30 cellular contexts compared by ENCODE assay signal in the genomic region with DNA sequence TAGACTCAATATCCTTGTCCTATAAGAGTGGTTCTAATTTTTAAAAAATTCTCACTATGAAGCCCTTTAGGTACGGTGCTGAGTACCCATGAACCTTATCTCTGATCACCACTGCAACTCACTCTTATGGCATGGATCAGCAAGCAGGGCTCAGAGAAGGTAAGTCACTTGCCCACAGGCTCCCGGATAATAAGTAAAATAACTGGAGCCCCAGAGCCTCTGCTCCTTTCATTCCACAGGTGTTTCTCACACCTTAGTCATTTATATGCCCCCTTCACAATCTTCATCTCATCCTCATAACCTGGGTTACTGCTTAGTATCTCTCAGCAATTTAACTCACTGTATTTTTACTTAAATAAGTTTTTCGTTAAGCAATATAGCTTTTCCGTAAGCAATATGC.
"Had no signal": no experiment of that assay in that cellular context is flagged by ENCODE, and none has a peak within 500 bp of the region (broad histone marks: within the 10 kb centered on the region; RNA-seq: fewer than 3 reads in every experiment).

No MANE protein-coding gene starts in this region.

- H3K4me3 Mint-ChIP-seq: activated CD4-positive, alpha-beta memory T cell treated with anti-CD3 and anti-CD28 coated beads for 36 hours; activated CD4-positive, alpha-beta T cell treated with anti-CD3 and anti-CD28 coated beads, Interleukin-2, amount 10 ng/mL, durations not matched to agents 24 days and 14 days; activated naive CD4-positive, alpha-beta T cell treated with anti-CD3 and anti-CD28 coated beads for 36 hours; activated naive CD8-positive, alpha-beta T cell treated with anti-CD3 and anti-CD28 coated beads for 36 hours; activated T-helper 1 cell treated with anti-CD3 and anti-CD28 coated beads, Interleukin-12 subunit alpha, Interleukin-12 subunit beta, Interleukin-2, Interleukin-4 antibody, amounts not matched to agents 30 ng/mL and 10 ng/mL and 1 ng/mL, durations not matched to agents 14 hours and 24 hours and 36 hours; brain; dendritic cell treated with granulocyte-macrophage colony-stimulating factor and Interleukin-4, amounts not matched to agents 40 ng/mL and 50 ng/mL, for 4 days; mesothelial cell of epicardium; naive thymus-derived CD4-positive, alpha-beta T cell; type B pancreatic cell had no signal

- H3K9me3 ChIP-seq: adrenal gland, ascending aorta, pancreas, prostate gland, testis, uterus had no signal

- H3K4me1 ChIP-seq: ascending aorta, pancreas, prostate gland, testis, uterus had no signal

- H3K4me1 Mint-ChIP-seq: activated CD4-positive, alpha-beta T cell treated with anti-CD3 and anti-CD28 coated beads, Interleukin-2, amount 10 ng/mL, durations not matched to agents 24 days and 14 days had no signal

- H3K9me3 Mint-ChIP-seq: activated CD4-positive, alpha-beta memory T cell treated with anti-CD3 and anti-CD28 coated beads for 36 hours; activated naive CD4-positive, alpha-beta T cell treated with anti-CD3 and anti-CD28 coated beads for 36 hours; activated naive CD8-positive, alpha-beta T cell treated with anti-CD3 and anti-CD28 coated beads for 36 hours; dendritic cell treated with granulocyte-macrophage colony-stimulating factor and Interleukin-4, amounts not matched to agents 40 ng/mL and 50 ng/mL, for 4 days; type B pancreatic cell had no signal

- H3K27ac Mint-ChIP-seq: activated CD4-positive, alpha-beta memory T cell treated with anti-CD3 and anti-CD28 coated beads for 36 hours; activated CD4-positive, alpha-beta T cell treated with anti-CD3 and anti-CD28 coated beads, Interleukin-2, amount 10 ng/mL, durations not matched to agents 24 days and 14 days; activated naive CD4-positive, alpha-beta T cell treated with anti-CD3 and anti-CD28 coated beads for 36 hours; activated naive CD8-positive, alpha-beta T cell treated with anti-CD3 and anti-CD28 coated beads for 36 hours; activated T-helper 1 cell treated with anti-CD3 and anti-CD28 coated beads, Interleukin-12 subunit alpha, Interleukin-12 subunit beta, Interleukin-2, Interleukin-4 antibody, amounts not matched to agents 30 ng/mL and 10 ng/mL and 1 ng/mL, durations not matched to agents 14 hours and 24 hours and 36 hours; brain; dendritic cell treated with granulocyte-macrophage colony-stimulating factor and Interleukin-4, amounts not matched to agents 40 ng/mL and 50 ng/mL, for 4 days; mesothelial cell of epicardium; naive thymus-derived CD4-positive, alpha-beta T cell; type B pancreatic cell had no signal

- H3K4me3 ChIP-seq: adrenal gland, ascending aorta, pancreas, prostate gland, skin epidermis, testis, uterus had no signal

- H3K27me3 ChIP-seq: adrenal gland, ascending aorta, pancreas, testis, uterus had no signal

- H3K36me3 Mint-ChIP-seq: activated CD4-positive, alpha-beta memory T cell treated with anti-CD3 and anti-CD28 coated beads for 36 hours; brain; mesothelial cell of epicardium; naive thymus-derived CD4-positive, alpha-beta T cell; type B pancreatic cell had no signal

- H3K27me3 Mint-ChIP-seq: activated CD4-positive, alpha-beta memory T cell treated with anti-CD3 and anti-CD28 coated beads for 36 hours; activated naive CD8-positive, alpha-beta T cell treated with anti-CD3 and anti-CD28 coated beads for 36 hours; brain; type B pancreatic cell had no signal

- H3K27ac ChIP-seq: adrenal gland, ascending aorta, pancreas, prostate gland, skin epidermis, testis, uterus had no signal

- FAIRE-seq: pancreas had no signal

- DNase-seq: activated CD4-positive, alpha-beta memory T cell treated with anti-CD3 and anti-CD28 coated beads for 36 hours; activated CD4-positive, alpha-beta T cell treated with anti-CD3 and anti-CD28 coated beads, Interleukin-2, amount 10 ng/mL, durations not matched to agents 24 days and 14 days; activated CD4-positive, CD25-positive, alpha-beta regulatory T cell treated with anti-CD3 and anti-CD28 coated beads, Interleukin-2, amount 50 U/mL, for 72 hours; activated CD8-positive, alpha-beta memory T cell treated with anti-CD3 and anti-CD28 coated beads, Interleukin-2, amount 50 U/mL, for 4 hours; activated effector memory CD4-positive, alpha-beta T cell treated with anti-CD3 and anti-CD28 coated beads, Interleukin-2, amount 50 U/mL, for 16 hours; activated naive CD4-positive, alpha-beta T cell treated with anti-CD3 and anti-CD28 coated beads for 36 hours; activated naive CD8-positive, alpha-beta T cell treated with anti-CD3 and anti-CD28 coated beads for 36 hours; activated T-cell treated with anti-CD3 and anti-CD28 coated beads, Interleukin-2, amount 50 U/mL, for 1 hour; adrenal gland; central memory CD4-positive, alpha-beta T cell; effector CD4-positive, alpha-beta T cell; head of caudate nucleus; naive thymus-derived CD4-positive, alpha-beta T cell; pancreas; retina; stimulated activated CD4-positive, alpha-beta T cell treated with anti-CD3 and anti-CD28 coated beads, Interleukin-12 subunit alpha, Interleukin-12 subunit beta, amount 100 ng/mL, for 4 hours; stimulated activated CD4-positive, alpha-beta T cell treated with anti-CD3 and anti-CD28 coated beads, Interleukin-4, amount 100 ng/mL, for 1 hour; stimulated activated naive CD8-positive, alpha-beta T cell treated with anti-CD3 and anti-CD28 coated beads, Interleukin-15, Interleukin-2, amounts not matched to agents 100 U/mL and 50 U/mL, for 24 hours; T-helper 2 cell; testis; uterus had no signal

- H3K36me3 ChIP-seq: adrenal gland, ascending aorta, pancreas, prostate gland, uterus had no signal

- ATAC-seq: naive thymus-derived CD4-positive, alpha-beta T cell; pancreas; sciatic nerve; stimulated activated naive CD8-positive, alpha-beta T cell treated with anti-CD3 and anti-CD28 coated beads, Interleukin-15, Interleukin-2, amounts not matched to agents 100 U/mL and 50 U/mL, for 24 hours had no signal
